Comparison of ENCODE assay signal across 1 cellular context in the genomic region with DNA sequence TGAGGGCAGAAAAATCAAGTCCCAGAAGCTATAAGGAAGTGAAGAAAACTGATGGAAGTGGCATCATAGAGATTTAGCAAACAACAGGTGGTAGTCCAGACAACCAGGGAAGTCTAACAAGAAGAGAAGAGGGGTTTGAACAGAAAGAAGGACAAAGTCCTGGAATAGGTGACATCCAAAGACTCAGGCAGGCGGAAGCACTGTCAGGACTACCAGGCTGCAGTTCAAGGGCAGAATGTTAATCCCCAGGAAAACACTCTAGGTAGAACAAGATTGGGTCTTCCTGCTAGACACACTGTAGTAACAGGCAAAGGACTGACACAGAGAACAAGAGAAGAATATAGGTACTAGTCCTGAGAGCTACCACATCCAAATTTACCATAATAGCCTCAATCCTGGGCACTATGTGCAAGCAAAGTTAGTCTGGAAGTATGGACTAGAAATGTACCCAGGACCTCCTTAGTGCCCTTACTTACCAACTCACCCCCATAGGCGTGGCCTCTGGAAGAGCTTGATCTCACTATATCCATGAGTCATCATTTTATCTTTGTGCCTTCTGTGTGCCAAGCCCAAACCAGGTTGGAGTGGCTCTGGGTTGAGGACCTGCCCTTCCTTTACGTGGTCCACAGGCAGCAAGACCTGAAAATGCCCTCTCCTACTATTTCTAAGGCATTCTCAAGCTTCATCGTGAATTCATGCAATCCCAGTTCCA.
TF ChIP-seq lines count a peak whose summit lies in the region.

No MANE protein-coding gene starts in this region.

TF ChIP-seq in HepG2, 621 proteins besides CTCF, POLR2A, EP300 and RAD21 (continued from another document and continues in another):
- TF ChIP-seq, protein P1, sequence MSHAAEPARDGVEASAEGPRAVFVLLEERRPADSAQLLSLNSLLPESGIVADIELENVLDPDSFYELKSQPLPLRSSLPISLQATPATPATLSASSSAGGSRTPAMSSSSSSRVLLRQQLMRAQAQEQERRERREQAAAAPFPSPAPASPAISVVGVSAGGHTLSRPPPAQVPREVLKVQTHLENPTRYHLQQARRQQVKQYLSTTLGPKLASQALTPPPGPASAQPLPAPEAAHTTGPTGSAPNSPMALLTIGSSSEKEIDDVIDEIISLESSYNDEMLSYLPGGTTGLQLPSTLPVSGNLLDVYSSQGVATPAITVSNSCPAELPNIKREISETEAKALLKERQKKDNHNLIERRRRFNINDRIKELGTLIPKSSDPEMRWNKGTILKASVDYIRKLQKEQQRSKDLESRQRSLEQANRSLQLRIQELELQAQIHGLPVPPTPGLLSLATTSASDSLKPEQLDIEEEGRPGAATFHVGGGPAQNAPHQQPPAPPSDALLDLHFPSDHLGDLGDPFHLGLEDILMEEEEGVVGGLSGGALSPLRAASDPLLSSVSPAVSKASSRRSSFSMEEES (CRISPR knock-in tag; IDR thresholded peaks at IDR 0.05) = 0 out of 2 replicates have a peak, but pooled peaks have one; percentile 19
- TF ChIP-seq, protein P2, sequence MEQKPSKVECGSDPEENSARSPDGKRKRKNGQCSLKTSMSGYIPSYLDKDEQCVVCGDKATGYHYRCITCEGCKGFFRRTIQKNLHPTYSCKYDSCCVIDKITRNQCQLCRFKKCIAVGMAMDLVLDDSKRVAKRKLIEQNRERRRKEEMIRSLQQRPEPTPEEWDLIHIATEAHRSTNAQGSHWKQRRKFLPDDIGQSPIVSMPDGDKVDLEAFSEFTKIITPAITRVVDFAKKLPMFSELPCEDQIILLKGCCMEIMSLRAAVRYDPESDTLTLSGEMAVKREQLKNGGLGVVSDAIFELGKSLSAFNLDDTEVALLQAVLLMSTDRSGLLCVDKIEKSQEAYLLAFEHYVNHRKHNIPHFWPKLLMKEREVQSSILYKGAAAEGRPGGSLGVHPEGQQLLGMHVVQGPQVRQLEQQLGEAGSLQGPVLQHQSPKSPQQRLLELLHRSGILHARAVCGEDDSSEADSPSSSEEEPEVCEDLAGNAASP (CRISPR knock-in tag; IDR thresholded peaks at IDR 0.05; ENCODE audit: borderline replicate concordance) = no peak
- TF ChIP-seq MIXL1 (CRISPR knock-in tag; IDR thresholded peaks at IDR 0.05) (peak; percentile 60), CBX1 (IDR thresholded peaks at IDR 0.05; ENCODE audit: low read depth) (peak; percentile 22), ZNF33B (CRISPR knock-in tag; IDR thresholded peaks at IDR 0.05) (no peak), NFKB2 (CRISPR knock-in tag; IDR thresholded peaks at IDR 0.05; ENCODE audit: borderline replicate concordance) (no peak), ZKSCAN1 (IDR thresholded peaks at IDR 0.05; ENCODE audit: low read length) (no peak), CHD4 (IDR thresholded peaks at IDR 0.05; ENCODE audit: borderline replicate concordance, low read length) (no peak), ZNF207 (IDR thresholded peaks at IDR 0.05; ENCODE audit: borderline replicate concordance) (no peak), ZNF205 (CRISPR knock-in tag; IDR thresholded peaks at IDR 0.05) (no peak), HIVEP1 (CRISPR knock-in tag; IDR thresholded peaks at IDR 0.05) (no peak), ZFP36L1 (CRISPR knock-in tag; IDR thresholded peaks at IDR 0.05) (no peak), ZNF432 (CRISPR knock-in tag; IDR thresholded peaks at IDR 0.05; ENCODE audit: borderline replicate concordance) (no peak), SAFB2 (CRISPR knock-in tag; IDR thresholded peaks at IDR 0.05; ENCODE audit: borderline replicate concordance, low read depth) (no peak), SMAD9 (CRISPR knock-in tag; IDR thresholded peaks at IDR 0.05) (no peak), POLR2AphosphoS5 (IDR thresholded peaks at IDR 0.05; ENCODE audit: low read depth, low read length) (no peak), ZNF24 (IDR thresholded peaks at IDR 0.05) (no peak), ZFX (CRISPR knock-in tag; IDR thresholded peaks at IDR 0.05; ENCODE audit: low read depth) (no peak; the same call in 1 of the 2 replicates), GABPB1 (CRISPR knock-in tag; IDR thresholded peaks at IDR 0.05) (peak; percentile 47; the same call in 1 of the 2 replicates), TBL1XR1 (IDR thresholded peaks at IDR 0.05; ENCODE audit: borderline replicate concordance, low read length, partially characterized antibody) (peak; percentile 61), ZSCAN30 (CRISPR knock-in tag; IDR thresholded peaks at IDR 0.05) (no peak), ZNF543 (CRISPR knock-in tag; IDR thresholded peaks at IDR 0.05) (no peak), NCOA1 (CRISPR knock-in tag; IDR thresholded peaks at IDR 0.05) (no peak), ZNF788 (CRISPR knock-in tag; IDR thresholded peaks at IDR 0.05; ENCODE audit: borderline replicate concordance) (peak; percentile 70; the same call in 1 of the 2 replicates), KAT8 (CRISPR knock-in tag; IDR thresholded peaks at IDR 0.05) (peak; percentile 80; the same call in 1 of the 2 replicates), YY1 (IDR thresholded peaks at IDR 0.05; ENCODE audit: insufficient read depth, insufficient replicate concordance, low read depth, low read length) (no peak), ZNF678 (CRISPR knock-in tag; IDR thresholded peaks at IDR 0.05) (no peak), GPN1 (CRISPR knock-in tag; IDR thresholded peaks at IDR 0.05; ENCODE audit: borderline replicate concordance) (no peak), ZNF768 (CRISPR knock-in tag; IDR thresholded peaks at IDR 0.05) (no peak), ZNF660 (CRISPR knock-in tag; IDR thresholded peaks at IDR 0.05; ENCODE audit: borderline replicate concordance, low read depth) (no peak), SP1 (IDR thresholded peaks at IDR 0.05) (no peak), SP1 (CRISPR knock-in tag; IDR thresholded peaks at IDR 0.05) (no peak), RORA (CRISPR knock-in tag; IDR thresholded peaks at IDR 0.05) (no peak), ZNF7 (CRISPR knock-in tag; IDR thresholded peaks at IDR 0.05) (no peak), NKX3-1 (CRISPR knock-in tag; IDR thresholded peaks at IDR 0.05) (no peak), ZSCAN22 (CRISPR knock-in tag; IDR thresholded peaks at IDR 0.05) (no peak), EHMT2 (IDR thresholded peaks at IDR 0.05; ENCODE audit: borderline replicate concordance, low read depth, low read length) (peak; percentile 44; the same call in 1 of the 2 replicates)
- TF ChIP-seq, protein P3, sequence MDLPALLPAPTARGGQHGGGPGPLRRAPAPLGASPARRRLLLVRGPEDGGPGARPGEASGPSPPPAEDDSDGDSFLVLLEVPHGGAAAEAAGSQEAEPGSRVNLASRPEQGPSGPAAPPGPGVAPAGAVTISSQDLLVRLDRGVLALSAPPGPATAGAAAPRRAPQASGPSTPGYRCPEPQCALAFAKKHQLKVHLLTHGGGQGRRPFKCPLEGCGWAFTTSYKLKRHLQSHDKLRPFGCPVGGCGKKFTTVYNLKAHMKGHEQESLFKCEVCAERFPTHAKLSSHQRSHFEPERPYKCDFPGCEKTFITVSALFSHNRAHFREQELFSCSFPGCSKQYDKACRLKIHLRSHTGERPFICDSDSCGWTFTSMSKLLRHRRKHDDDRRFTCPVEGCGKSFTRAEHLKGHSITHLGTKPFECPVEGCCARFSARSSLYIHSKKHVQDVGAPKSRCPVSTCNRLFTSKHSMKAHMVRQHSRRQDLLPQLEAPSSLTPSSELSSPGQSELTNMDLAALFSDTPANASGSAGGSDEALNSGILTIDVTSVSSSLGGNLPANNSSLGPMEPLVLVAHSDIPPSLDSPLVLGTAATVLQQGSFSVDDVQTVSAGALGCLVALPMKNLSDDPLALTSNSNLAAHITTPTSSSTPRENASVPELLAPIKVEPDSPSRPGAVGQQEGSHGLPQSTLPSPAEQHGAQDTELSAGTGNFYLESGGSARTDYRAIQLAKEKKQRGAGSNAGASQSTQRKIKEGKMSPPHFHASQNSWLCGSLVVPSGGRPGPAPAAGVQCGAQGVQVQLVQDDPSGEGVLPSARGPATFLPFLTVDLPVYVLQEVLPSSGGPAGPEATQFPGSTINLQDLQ (CRISPR knock-in tag; IDR thresholded peaks at IDR 0.05) = no peak
- TF ChIP-seq, protein P4, sequence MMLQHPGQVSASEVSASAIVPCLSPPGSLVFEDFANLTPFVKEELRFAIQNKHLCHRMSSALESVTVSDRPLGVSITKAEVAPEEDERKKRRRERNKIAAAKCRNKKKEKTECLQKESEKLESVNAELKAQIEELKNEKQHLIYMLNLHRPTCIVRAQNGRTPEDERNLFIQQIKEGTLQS (CRISPR knock-in tag; IDR thresholded peaks at IDR 0.05) = no peak
- TF ChIP-seq, protein P5, sequence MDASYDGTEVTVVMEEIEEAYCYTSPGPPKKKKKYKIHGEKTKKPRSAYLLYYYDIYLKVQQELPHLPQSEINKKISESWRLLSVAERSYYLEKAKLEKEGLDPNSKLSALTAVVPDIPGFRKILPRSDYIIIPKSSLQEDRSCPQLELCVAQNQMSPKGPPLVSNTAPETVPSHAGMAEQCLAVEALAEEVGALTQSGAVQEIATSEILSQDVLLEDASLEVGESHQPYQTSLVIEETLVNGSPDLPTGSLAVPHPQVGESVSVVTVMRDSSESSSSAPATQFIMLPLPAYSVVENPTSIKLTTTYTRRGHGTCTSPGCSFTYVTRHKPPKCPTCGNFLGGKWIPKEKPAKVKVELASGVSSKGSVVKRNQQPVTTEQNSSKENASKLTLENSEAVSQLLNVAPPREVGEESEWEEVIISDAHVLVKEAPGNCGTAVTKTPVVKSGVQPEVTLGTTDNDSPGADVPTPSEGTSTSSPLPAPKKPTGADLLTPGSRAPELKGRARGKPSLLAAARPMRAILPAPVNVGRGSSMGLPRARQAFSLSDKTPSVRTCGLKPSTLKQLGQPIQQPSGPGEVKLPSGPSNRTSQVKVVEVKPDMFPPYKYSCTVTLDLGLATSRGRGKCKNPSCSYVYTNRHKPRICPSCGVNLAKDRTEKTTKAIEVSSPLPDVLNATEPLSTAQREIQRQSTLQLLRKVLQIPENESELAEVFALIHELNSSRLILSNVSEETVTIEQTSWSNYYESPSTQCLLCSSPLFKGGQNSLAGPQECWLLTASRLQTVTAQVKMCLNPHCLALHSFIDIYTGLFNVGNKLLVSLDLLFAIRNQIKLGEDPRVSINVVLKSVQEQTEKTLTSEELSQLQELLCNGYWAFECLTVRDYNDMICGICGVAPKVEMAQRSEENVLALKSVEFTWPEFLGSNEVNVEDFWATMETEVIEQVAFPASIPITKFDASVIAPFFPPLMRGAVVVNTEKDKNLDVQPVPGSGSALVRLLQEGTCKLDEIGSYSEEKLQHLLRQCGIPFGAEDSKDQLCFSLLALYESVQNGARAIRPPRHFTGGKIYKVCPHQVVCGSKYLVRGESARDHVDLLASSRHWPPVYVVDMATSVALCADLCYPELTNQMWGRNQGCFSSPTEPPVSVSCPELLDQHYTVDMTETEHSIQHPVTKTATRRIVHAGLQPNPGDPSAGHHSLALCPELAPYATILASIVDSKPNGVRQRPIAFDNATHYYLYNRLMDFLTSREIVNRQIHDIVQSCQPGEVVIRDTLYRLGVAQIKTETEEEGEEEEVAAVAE (CRISPR knock-in tag; IDR thresholded peaks at IDR 0.05; ENCODE audit: borderline replicate concordance) = no peak; the same call in 1 of the 2 replicates
- TF ChIP-seq, protein P6, sequence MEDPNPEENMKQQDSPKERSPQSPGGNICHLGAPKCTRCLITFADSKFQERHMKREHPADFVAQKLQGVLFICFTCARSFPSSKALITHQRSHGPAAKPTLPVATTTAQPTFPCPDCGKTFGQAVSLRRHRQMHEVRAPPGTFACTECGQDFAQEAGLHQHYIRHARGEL (CRISPR knock-in tag; IDR thresholded peaks at IDR 0.05) = no peak
- TF ChIP-seq, protein P7, sequence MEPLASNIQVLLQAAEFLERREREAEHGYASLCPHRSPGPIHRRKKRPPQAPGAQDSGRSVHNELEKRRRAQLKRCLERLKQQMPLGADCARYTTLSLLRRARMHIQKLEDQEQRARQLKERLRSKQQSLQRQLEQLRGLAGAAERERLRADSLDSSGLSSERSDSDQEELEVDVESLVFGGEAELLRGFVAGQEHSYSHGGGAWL (CRISPR knock-in tag; IDR thresholded peaks at IDR 0.05) = 0 out of 2 replicates have a peak, but pooled peaks have one; percentile 13
- TF ChIP-seq, protein P8, sequence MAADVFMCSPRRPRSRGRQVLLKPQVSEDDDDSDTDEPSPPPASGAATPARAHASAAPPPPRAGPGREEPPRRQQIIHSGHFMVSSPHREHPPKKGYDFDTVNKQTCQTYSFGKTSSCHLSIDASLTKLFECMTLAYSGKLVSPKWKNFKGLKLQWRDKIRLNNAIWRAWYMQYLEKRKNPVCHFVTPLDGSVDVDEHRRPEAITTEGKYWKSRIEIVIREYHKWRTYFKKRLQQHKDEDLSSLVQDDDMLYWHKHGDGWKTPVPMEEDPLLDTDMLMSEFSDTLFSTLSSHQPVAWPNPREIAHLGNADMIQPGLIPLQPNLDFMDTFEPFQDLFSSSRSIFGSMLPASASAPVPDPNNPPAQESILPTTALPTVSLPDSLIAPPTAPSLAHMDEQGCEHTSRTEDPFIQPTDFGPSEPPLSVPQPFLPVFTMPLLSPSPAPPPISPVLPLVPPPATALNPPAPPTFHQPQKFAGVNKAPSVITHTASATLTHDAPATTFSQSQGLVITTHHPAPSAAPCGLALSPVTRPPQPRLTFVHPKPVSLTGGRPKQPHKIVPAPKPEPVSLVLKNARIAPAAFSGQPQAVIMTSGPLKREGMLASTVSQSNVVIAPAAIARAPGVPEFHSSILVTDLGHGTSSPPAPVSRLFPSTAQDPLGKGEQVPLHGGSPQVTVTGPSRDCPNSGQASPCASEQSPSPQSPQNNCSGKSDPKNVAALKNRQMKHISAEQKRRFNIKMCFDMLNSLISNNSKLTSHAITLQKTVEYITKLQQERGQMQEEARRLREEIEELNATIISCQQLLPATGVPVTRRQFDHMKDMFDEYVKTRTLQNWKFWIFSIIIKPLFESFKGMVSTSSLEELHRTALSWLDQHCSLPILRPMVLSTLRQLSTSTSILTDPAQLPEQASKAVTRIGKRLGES (CRISPR knock-in tag; IDR thresholded peaks at IDR 0.05; ENCODE audit: borderline replicate concordance) = no peak
- TF ChIP-seq, protein P9, sequence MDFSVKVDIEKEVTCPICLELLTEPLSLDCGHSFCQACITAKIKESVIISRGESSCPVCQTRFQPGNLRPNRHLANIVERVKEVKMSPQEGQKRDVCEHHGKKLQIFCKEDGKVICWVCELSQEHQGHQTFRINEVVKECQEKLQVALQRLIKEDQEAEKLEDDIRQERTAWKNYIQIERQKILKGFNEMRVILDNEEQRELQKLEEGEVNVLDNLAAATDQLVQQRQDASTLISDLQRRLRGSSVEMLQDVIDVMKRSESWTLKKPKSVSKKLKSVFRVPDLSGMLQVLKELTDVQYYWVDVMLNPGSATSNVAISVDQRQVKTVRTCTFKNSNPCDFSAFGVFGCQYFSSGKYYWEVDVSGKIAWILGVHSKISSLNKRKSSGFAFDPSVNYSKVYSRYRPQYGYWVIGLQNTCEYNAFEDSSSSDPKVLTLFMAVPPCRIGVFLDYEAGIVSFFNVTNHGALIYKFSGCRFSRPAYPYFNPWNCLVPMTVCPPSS (IDR thresholded peaks at IDR 0.05) = no peak
